ENCODE assay signal across 1 cellular context in the genomic region with DNA sequence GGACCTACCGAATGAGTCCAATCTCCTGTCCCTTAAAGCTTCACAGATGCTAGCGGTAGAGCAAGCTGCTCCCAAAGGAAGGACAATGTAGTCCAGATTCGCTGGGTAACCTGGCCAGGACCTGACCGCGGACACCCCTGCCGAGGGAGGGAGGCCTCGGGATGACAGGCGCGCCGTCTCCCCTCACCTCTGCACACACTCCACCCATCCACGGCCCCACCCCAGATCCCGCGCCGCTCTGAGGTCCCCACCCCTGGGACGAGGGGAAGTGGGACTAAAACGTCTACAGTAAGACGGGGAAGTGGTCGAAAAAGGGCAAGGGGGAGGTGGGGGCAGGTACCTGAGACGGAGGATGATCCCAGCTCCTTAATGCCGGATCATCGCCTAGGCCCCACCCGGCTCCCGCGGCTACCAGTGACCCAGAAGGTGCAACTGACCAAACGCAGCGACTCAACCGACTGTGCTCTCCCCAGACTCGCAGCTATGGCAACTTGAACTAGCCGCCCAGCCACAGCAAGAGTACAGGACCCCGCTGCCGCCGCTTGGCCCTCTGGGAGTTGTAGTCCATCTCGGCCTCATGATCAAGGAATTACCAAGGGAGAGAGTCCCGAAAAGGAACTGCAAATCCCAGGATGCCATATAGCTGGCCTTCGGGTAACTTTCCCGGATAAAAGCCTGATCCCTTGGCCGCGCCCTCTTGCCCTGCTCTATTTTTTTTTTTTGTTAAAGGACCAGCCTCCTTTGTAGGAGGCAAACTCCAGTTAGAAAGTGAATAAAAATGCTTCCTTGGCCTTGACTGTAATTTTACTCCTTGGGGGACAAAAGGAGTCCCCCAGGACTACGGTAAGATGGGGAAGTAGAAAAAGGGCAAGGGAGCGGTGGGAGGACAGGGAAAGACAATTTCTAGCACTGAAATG.
A peak's percentile ranks its signal among the peaks of the same experiment; 100 is the strongest.
TF ChIP-seq lines count a peak whose summit lies in the region.

Gene CEP128 (minus strand): TSS at position 498 of the 917 bp plus-strand sequence.

TF ChIP-seq in HEK293, 187 proteins besides CTCF, POLR2A, EP300 and RAD21 (continued from another document):
- TF ChIP-seq, protein P1, sequence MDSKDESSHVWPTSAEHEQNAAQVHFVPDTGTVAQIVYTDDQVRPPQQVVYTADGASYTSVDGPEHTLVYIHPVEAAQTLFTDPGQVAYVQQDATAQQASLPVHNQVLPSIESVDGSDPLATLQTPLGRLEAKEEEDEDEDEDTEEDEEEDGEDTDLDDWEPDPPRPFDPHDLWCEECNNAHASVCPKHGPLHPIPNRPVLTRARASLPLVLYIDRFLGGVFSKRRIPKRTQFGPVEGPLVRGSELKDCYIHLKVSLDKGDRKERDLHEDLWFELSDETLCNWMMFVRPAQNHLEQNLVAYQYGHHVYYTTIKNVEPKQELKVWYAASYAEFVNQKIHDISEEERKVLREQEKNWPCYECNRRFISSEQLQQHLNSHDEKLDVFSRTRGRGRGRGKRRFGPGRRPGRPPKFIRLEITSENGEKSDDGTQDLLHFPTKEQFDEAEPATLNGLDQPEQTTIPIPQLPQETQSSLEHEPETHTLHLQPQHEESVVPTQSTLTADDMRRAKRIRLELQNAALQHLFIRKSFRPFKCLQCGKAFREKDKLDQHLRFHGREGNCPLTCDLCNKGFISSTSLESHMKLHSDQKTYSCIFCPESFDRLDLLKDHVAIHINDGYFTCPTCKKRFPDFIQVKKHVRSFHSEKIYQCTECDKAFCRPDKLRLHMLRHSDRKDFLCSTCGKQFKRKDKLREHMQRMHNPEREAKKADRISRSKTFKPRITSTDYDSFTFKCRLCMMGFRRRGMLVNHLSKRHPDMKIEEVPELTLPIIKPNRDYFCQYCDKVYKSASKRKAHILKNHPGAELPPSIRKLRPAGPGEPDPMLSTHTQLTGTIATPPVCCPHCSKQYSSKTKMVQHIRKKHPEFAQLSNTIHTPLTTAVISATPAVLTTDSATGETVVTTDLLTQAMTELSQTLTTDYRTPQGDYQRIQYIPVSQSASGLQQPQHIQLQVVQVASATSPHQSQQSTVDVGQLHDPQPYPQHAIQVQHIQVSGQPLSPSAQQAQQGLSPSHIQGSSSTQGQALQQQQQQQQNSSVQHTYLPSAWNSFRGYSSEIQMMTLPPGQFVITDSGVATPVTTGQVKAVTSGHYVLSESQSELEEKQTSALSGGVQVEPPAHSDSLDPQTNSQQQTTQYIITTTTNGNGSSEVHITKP (tag by site-specific recombination; IDR thresholded peaks at IDR 0.05), result peak; percentile 88
- TF ChIP-seq ZBTB17 (tag by site-specific recombination; IDR thresholded peaks at IDR 0.05) (peak; percentile 89), KLF7 (tag by site-specific recombination; IDR thresholded peaks at IDR 0.05; ENCODE audit: borderline replicate concordance) (peak; percentile 32; the same call in 1 of the 2 replicates), ZNF362 (tag by site-specific recombination; IDR thresholded peaks at IDR 0.05) (0 out of 2 replicates have a peak, but pooled peaks have one; percentile 20), ZNF10 (tag by site-specific recombination; IDR thresholded peaks at IDR 0.05) (no peak), ZNF792 (tag by site-specific recombination; IDR thresholded peaks at IDR 0.05) (no peak), ZNF335 (tag by site-specific recombination; conservative IDR thresholded peaks at IDR 0.05) (peak; percentile 93), ZNF768 (tag by site-specific recombination; IDR thresholded peaks at IDR 0.05) (no peak), ZNF600 (tag by site-specific recombination; IDR thresholded peaks at IDR 0.05) (0 out of 2 replicates have a peak, but pooled peaks have one; percentile 24), ZNF629 (tag by site-specific recombination; IDR thresholded peaks at IDR 0.05) (0 out of 2 replicates have a peak, but pooled peaks have one; percentile 23), ZNF843 (tag by site-specific recombination; IDR thresholded peaks at IDR 0.05) (peak; percentile 25; the same call in 1 of the 2 replicates), ZNF2 (tag by site-specific recombination; IDR thresholded peaks at IDR 0.05) (0 out of 2 replicates have a peak, but pooled peaks have one; percentile 34), MYNN (tag by site-specific recombination; IDR thresholded peaks at IDR 0.05; ENCODE audit: borderline replicate concordance) (peak; percentile 99), ZNF114 (tag by site-specific recombination; IDR thresholded peaks at IDR 0.05) (no peak), ZIC2 (tag by site-specific recombination; IDR thresholded peaks at IDR 0.05) (peak; percentile 47), GLIS2 (tag by site-specific recombination; IDR thresholded peaks at IDR 0.05) (0 out of 2 replicates have a peak, but pooled peaks have one; percentile 25), ZXDB (tag by site-specific recombination; IDR thresholded peaks at IDR 0.05) (peak; percentile 55; the same call in 1 of the 2 replicates), ZNF580 (tag by site-specific recombination; IDR thresholded peaks at IDR 0.05) (peak; percentile 100), ZNF350 (tag by site-specific recombination; IDR thresholded peaks at IDR 0.05) (no peak), ZBTB21 (tag by site-specific recombination; IDR thresholded peaks at IDR 0.05) (no peak), PRDM1 (tag by site-specific recombination; IDR thresholded peaks at IDR 0.05) (0 out of 2 replicates have a peak, but pooled peaks have one; percentile 47), SP3 (tag by site-specific recombination; IDR thresholded peaks at IDR 0.05) (peak; percentile 74), ZBTB48 (tag by site-specific recombination; IDR thresholded peaks at IDR 0.05) (peak; percentile 96), TCF7L2 (IDR thresholded peaks at IDR 0.05; ENCODE audit: borderline replicate concordance, low read depth, low read length) (peak; percentile 68; the same call in 1 of the 2 replicates), GLIS1 (tag by site-specific recombination; IDR thresholded peaks at IDR 0.05) (0 out of 2 replicates have a peak, but pooled peaks have one; percentile 10)
- TF ChIP-seq, protein P2, sequence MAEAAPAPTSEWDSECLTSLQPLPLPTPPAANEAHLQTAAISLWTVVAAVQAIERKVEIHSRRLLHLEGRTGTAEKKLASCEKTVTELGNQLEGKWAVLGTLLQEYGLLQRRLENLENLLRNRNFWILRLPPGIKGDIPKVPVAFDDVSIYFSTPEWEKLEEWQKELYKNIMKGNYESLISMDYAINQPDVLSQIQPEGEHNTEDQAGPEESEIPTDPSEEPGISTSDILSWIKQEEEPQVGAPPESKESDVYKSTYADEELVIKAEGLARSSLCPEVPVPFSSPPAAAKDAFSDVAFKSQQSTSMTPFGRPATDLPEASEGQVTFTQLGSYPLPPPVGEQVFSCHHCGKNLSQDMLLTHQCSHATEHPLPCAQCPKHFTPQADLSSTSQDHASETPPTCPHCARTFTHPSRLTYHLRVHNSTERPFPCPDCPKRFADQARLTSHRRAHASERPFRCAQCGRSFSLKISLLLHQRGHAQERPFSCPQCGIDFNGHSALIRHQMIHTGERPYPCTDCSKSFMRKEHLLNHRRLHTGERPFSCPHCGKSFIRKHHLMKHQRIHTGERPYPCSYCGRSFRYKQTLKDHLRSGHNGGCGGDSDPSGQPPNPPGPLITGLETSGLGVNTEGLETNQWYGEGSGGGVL (tag by site-specific recombination; IDR thresholded peaks at IDR 0.05), result peak; percentile 67
- TF ChIP-seq, protein P3, sequence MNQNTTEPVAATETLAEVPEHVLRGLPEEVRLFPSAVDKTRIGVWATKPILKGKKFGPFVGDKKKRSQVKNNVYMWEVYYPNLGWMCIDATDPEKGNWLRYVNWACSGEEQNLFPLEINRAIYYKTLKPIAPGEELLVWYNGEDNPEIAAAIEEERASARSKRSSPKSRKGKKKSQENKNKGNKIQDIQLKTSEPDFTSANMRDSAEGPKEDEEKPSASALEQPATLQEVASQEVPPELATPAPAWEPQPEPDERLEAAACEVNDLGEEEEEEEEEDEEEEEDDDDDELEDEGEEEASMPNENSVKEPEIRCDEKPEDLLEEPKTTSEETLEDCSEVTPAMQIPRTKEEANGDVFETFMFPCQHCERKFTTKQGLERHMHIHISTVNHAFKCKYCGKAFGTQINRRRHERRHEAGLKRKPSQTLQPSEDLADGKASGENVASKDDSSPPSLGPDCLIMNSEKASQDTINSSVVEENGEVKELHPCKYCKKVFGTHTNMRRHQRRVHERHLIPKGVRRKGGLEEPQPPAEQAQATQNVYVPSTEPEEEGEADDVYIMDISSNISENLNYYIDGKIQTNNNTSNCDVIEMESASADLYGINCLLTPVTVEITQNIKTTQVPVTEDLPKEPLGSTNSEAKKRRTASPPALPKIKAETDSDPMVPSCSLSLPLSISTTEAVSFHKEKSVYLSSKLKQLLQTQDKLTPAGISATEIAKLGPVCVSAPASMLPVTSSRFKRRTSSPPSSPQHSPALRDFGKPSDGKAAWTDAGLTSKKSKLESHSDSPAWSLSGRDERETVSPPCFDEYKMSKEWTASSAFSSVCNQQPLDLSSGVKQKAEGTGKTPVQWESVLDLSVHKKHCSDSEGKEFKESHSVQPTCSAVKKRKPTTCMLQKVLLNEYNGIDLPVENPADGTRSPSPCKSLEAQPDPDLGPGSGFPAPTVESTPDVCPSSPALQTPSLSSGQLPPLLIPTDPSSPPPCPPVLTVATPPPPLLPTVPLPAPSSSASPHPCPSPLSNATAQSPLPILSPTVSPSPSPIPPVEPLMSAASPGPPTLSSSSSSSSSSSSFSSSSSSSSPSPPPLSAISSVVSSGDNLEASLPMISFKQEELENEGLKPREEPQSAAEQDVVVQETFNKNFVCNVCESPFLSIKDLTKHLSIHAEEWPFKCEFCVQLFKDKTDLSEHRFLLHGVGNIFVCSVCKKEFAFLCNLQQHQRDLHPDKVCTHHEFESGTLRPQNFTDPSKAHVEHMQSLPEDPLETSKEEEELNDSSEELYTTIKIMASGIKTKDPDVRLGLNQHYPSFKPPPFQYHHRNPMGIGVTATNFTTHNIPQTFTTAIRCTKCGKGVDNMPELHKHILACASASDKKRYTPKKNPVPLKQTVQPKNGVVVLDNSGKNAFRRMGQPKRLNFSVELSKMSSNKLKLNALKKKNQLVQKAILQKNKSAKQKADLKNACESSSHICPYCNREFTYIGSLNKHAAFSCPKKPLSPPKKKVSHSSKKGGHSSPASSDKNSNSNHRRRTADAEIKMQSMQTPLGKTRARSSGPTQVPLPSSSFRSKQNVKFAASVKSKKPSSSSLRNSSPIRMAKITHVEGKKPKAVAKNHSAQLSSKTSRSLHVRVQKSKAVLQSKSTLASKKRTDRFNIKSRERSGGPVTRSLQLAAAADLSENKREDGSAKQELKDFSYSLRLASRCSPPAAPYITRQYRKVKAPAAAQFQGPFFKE (tag by site-specific recombination; IDR thresholded peaks at IDR 0.05; ENCODE audit: borderline replicate concordance), result no peak
- TF ChIP-seq, protein P4, sequence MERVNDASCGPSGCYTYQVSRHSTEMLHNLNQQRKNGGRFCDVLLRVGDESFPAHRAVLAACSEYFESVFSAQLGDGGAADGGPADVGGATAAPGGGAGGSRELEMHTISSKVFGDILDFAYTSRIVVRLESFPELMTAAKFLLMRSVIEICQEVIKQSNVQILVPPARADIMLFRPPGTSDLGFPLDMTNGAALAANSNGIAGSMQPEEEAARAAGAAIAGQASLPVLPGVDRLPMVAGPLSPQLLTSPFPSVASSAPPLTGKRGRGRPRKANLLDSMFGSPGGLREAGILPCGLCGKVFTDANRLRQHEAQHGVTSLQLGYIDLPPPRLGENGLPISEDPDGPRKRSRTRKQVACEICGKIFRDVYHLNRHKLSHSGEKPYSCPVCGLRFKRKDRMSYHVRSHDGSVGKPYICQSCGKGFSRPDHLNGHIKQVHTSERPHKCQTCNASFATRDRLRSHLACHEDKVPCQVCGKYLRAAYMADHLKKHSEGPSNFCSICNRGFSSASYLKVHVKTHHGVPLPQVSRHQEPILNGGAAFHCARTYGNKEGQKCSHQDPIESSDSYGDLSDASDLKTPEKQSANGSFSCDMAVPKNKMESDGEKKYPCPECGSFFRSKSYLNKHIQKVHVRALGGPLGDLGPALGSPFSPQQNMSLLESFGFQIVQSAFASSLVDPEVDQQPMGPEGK (tag by site-specific recombination; IDR thresholded peaks at IDR 0.05), result peak; percentile 67
- TF ChIP-seq, protein P5, sequence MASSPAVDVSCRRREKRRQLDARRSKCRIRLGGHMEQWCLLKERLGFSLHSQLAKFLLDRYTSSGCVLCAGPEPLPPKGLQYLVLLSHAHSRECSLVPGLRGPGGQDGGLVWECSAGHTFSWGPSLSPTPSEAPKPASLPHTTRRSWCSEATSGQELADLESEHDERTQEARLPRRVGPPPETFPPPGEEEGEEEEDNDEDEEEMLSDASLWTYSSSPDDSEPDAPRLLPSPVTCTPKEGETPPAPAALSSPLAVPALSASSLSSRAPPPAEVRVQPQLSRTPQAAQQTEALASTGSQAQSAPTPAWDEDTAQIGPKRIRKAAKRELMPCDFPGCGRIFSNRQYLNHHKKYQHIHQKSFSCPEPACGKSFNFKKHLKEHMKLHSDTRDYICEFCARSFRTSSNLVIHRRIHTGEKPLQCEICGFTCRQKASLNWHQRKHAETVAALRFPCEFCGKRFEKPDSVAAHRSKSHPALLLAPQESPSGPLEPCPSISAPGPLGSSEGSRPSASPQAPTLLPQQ (tag by site-specific recombination; IDR thresholded peaks at IDR 0.05), result peak; percentile 65; the same call in 1 of the 2 replicates
